Comparison of ENCODE assay signal across 11 cellular contexts in genomic region chr5:13985736-13986418, GRCh38. TPM values are rescaled to one million over a fixed set of nuclear protein-coding genes. Genes with fewer than 3 reads are reported as not detected.
DNase-seq lines count a peak whose midpoint lies in the region; ATAC-seq, FAIRE-seq and TF ChIP-seq lines count a peak whose summit lies in the region.
"Had no signal": no experiment of that assay in that cellular context is flagged by ENCODE, and none has a peak within 500 bp of the region (broad histone marks: within the 10 kb centered on the region; RNA-seq: fewer than 3 reads in every experiment).

No MANE protein-coding gene starts in this region.

- FAIRE-seq in H54 (lab: Jason Lieb, UNC) = peak; percentile 76

- no peaks in the 10 kb centered on the region for H3K9me3 ChIP-seq in SJSA1 (replicated peaks)
- H3K9me3 ChIP-seq in fibroblast of lung (ENCODE audit: control insufficient read depth, insufficient read depth, low read depth, low read length) = no peaks in the 10 kb centered on the region
- no peaks in the 10 kb centered on the region for H3K9me3 ChIP-seq in colonic mucosa
- H3K9me3 ChIP-seq: ascending aorta, Peyer's patch had no signal

- H3K79me2 ChIP-seq in fibroblast of lung (ENCODE audit: control insufficient read depth, insufficient read depth, low read length) = peaks cover 2% of the 10 kb centered on the region

- peak; percentile 78 for DNase-seq in H54 (ENCODE audit: insufficient read length, low spot score)
- DNase-seq in SJSA1 (ENCODE audit: low read depth in 1 of 2, low spot score in 2 of 2) = peak; percentile 87 to 90
- peak; percentile 83 to 91 for DNase-seq in fibroblast of lung (ENCODE audit: low read depth in 2 of 2)
- DNase-seq in retinal pigment epithelial cell (ENCODE audit: low read depth) = peak; percentile 73
- no peak for DNase-seq in colonic mucosa
- DNase-seq in iPS-NIHi11 (ENCODE audit: low spot score) = no peak
- DNase-seq: activated CD8-positive, alpha-beta T cell treated with anti-CD3 and anti-CD28 coated beads, Interleukin-2, amount 10 ng/mL, durations not matched to agents 7 days and 5 days; NCI-H1417 treated with DMSO at 0.1 percent for 48 hours had no signal

- H3K36me3 ChIP-seq in SJSA1 (no peaks in the 10 kb centered on the region), fibroblast of lung (ENCODE audit: control insufficient read depth, insufficient read depth, low read length) (no peaks in the 10 kb centered on the region), colonic mucosa (no peaks in the 10 kb centered on the region)
- H3K36me3 ChIP-seq: ascending aorta, Peyer's patch had no signal

- no peak for TF ChIP-seq CTCF in fibroblast of lung (conservative IDR thresholded peaks at IDR 0.05 in 1 of 2, IDR thresholded peaks at IDR 0.05 in 1 of 2; ENCODE audit: low read depth in 1 of 2, low read length in 2 of 2)
- TF ChIP-seq CTCF in retinal pigment epithelial cell (conservative IDR thresholded peaks at IDR 0.05; ENCODE audit: low read depth, low read length) = no peak
- TF ChIP-seq CTCF in colonic mucosa (IDR thresholded peaks at IDR 0.05) = no peak

- no peak for ATAC-seq in HG02870 (IDR thresholded peaks at IDR 0.05; ENCODE audit: unreplicated experiment)
- ATAC-seq: activated CD8-positive, alpha-beta T cell treated with anti-CD3 and anti-CD28 coated beads, Interleukin-2, amount 10 ng/mL, durations not matched to agents 7 days and 5 days had no signal

- no peak for TF ChIP-seq POLR2A in H54 (IDR thresholded peaks at IDR 0.05; ENCODE audit: low read depth, low read length)

- H2AFZ ChIP-seq in fibroblast of lung (ENCODE audit: low read length) = peak overlapping the region; percentile 27

- H3K4me1 ChIP-seq in SJSA1 (replicated peaks) (peaks cover 16% of the 10 kb centered on the region), fibroblast of lung (ENCODE audit: control insufficient read depth, extremely low read depth, insufficient read depth, low read length) (peaks cover 12% of the 10 kb centered on the region), colonic mucosa (no peaks in the 10 kb centered on the region)
- H3K4me1 ChIP-seq: ascending aorta, Peyer's patch had no signal

- H3K27ac ChIP-seq in SJSA1 (peak overlapping the region; percentile 89), fibroblast of lung (ENCODE audit: insufficient read depth, low read length) (peak overlapping the region; percentile 60), colonic mucosa (no peak overlapping the region)
- H3K27ac ChIP-seq: ascending aorta, Peyer's patch had no signal

- intact Hi-C loops in colonic mucosa (cut with DNase I) = loop anchor here (10.0 kb wide), 2 partner anchors 379 to 659 kb away; no protein-coding TSS in a partner anchor

- H4K20me1 ChIP-seq in fibroblast of lung (ENCODE audit: control insufficient read depth, extremely low read depth, insufficient read depth, low read length) = no peaks in the 10 kb centered on the region

- H3K4me3 ChIP-seq in SJSA1 = peak overlapping the region; percentile 43
- H3K4me3 ChIP-seq in fibroblast of lung (replicated peaks in 1 of 4; ENCODE audit: control extremely low read depth in 1 of 4, insufficient read depth in 1 of 4, low read depth in 3 of 4, low read length in 4 of 4) = peak overlapping the region in 1 of 4 experiments; percentile 25
- no peak overlapping the region for H3K4me3 ChIP-seq in retinal pigment epithelial cell (ENCODE audit: low read length)
- H3K4me3 ChIP-seq in colonic mucosa = no peak overlapping the region
- H3K4me3 ChIP-seq: ascending aorta, Peyer's patch had no signal

- no peak overlapping the region for H3K9ac ChIP-seq in fibroblast of lung (ENCODE audit: insufficient read depth, low read length)
- no peak overlapping the region for H3K9ac ChIP-seq in colonic mucosa (ENCODE audit: low read depth in 2 of 2, low read length in 2 of 2)

- H3K4me2 ChIP-seq in fibroblast of lung (ENCODE audit: extremely low read depth, insufficient read depth, low read length) = peak overlapping the region; percentile 59

- no peaks in the 10 kb centered on the region for H3K27me3 ChIP-seq in SJSA1 (replicated peaks)
- no peaks in the 10 kb centered on the region for H3K27me3 ChIP-seq in fibroblast of lung (ENCODE audit: control insufficient read depth, insufficient read depth, low read length)
- H3K27me3 ChIP-seq in colonic mucosa = no peaks in the 10 kb centered on the region
- H3K27me3 ChIP-seq: ascending aorta, Peyer's patch had no signal

RNA-seq across cellular contexts. Expression of gene DNAH5, which starts 41.4 kb away (rescaled TPM):
- total RNA-seq in SJSA1 (2014; rRNA removed; shearing (Covaris generic)) = 0.09 and 0.63 TPM in 2 replicates
- total RNA-seq in fibroblast of lung = 0.77 and 3.1 TPM in 2 replicates
- polyA plus RNA-seq in fibroblast of lung = 2.1 and 2.5 TPM in 2 replicates
- polyA plus RNA-seq in fibroblast of lung (2012) = 1.3 and 1.6 TPM in 2 replicates
- polyA minus RNA-seq in fibroblast of lung (ENCODE audit: low replicate concordance) = 0.75 and 1.9 TPM in 2 replicates
- total RNA-seq in colonic mucosa = under 1 TPM; 0.05 to 0.11 TPM
- total RNA-seq: activated CD8-positive, alpha-beta T cell treated with anti-CD3 and anti-CD28 coated beads, Interleukin-2, amount 10 ng/mL, durations not matched to agents 7 days and 5 days had no signal

Comparison
In these comparisons a context has a peak if more than half of its experiments do, and no peak if none do; other contexts are left out.
1. DNase-seq: peak in H54 (single experiment), SJSA1 (2 of 2), fibroblast of lung (2 of 2) and retinal pigment epithelial cell (single experiment); none in colonic mucosa (single experiment) and iPS-NIHi11 (single experiment).